In genomic region chr9:74887041-74887980, GRCh38 we compare ENCODE assay signal across 8 cellular contexts. TPM values are rescaled to one million over a fixed set of nuclear protein-coding genes. Genes with fewer than 3 reads are reported as not detected.
DNase-seq lines count a peak whose midpoint lies in the region; TF ChIP-seq lines count a peak whose summit lies in the region.

A gene with protein sequence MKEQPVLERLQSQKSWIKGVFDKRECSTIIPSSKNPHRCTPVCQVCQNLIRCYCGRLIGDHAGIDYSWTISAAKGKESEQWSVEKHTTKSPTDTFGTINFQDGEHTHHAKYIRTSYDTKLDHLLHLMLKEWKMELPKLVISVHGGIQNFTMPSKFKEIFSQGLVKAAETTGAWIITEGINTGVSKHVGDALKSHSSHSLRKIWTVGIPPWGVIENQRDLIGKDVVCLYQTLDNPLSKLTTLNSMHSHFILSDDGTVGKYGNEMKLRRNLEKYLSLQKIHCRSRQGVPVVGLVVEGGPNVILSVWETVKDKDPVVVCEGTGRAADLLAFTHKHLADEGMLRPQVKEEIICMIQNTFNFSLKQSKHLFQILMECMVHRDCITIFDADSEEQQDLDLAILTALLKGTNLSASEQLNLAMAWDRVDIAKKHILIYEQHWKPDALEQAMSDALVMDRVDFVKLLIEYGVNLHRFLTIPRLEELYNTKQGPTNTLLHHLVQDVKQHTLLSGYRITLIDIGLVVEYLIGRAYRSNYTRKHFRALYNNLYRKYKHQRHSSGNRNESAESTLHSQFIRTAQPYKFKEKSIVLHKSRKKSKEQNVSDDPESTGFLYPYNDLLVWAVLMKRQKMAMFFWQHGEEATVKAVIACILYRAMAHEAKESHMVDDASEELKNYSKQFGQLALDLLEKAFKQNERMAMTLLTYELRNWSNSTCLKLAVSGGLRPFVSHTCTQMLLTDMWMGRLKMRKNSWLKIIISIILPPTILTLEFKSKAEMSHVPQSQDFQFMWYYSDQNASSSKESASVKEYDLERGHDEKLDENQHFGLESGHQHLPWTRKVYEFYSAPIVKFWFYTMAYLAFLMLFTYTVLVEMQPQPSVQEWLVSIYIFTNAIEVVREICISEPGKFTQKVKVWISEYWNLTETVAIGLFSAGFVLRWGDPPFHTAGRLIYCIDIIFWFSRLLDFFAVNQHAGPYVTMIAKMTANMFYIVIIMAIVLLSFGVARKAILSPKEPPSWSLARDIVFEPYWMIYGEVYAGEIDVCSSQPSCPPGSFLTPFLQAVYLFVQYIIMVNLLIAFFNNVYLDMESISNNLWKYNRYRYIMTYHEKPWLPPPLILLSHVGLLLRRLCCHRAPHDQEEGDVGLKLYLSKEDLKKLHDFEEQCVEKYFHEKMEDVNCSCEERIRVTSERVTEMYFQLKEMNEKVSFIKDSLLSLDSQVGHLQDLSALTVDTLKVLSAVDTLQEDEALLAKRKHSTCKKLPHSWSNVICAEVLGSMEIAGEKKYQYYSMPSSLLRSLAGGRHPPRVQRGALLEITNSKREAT (N-terminal part only) (minus strand): TSS chr9:74887921. CDS start chr9:74887856, 65 bp downstream.

- peak within 1 kb of the TSS; percentile 71 for H2AFZ ChIP-seq in fibroblast of lung (ENCODE audit: low read length)

- no peaks in the 10 kb centered on the region for H3K79me2 ChIP-seq in fibroblast of lung (ENCODE audit: control insufficient read depth, insufficient read depth, low read length)

- no peaks in the 10 kb centered on the region for H3K27me3 ChIP-seq in fibroblast of lung (ENCODE audit: control insufficient read depth, insufficient read depth, low read length)

- peak within 1 kb of the TSS; percentile 84 to 92 for H3K4me3 Mint-ChIP-seq in CD14-positive monocyte

- no peak within 1 kb of the TSS for H3K27ac ChIP-seq in fibroblast of lung (ENCODE audit: insufficient read depth, low read length)

- H3K27me3 Mint-ChIP-seq in CD14-positive monocyte (ENCODE audit: low read depth in 3 of 3): peaks cover 22 to 37% (median 23%) of the 10 kb centered on the region in 3 donors

- peaks cover 0 to 8% (median 5%) of the 10 kb centered on the region in 7 donors for H3K9me3 Mint-ChIP-seq in CD14-positive monocyte

- no peaks in the 10 kb centered on the region for H3K36me3 ChIP-seq in fibroblast of lung (ENCODE audit: control insufficient read depth, insufficient read depth, low read length)

- no peaks in the 10 kb centered on the region for H4K20me1 ChIP-seq in fibroblast of lung (ENCODE audit: control insufficient read depth, extremely low read depth, insufficient read depth, low read length)

- intact Hi-C loops in CD14-positive monocyte (cut with micrococcal nuclease): no loop called here

- peaks cover 23% of the 10 kb centered on the region for H3K4me1 Mint-ChIP-seq in CD14-positive monocyte

- H3K9me3 ChIP-seq in fibroblast of lung (ENCODE audit: control insufficient read depth, insufficient read depth, low read depth, low read length): no peaks in the 10 kb centered on the region

- H3K4me1 ChIP-seq in fibroblast of lung (ENCODE audit: control insufficient read depth, extremely low read depth, insufficient read depth, low read length): no peaks in the 10 kb centered on the region

- H3K4me3 ChIP-seq in HFF-Myc (replicated peaks; ENCODE audit: low read depth, low read length): peak within 1 kb of the TSS; percentile 54
- H3K4me3 ChIP-seq in fibroblast of lung (replicated peaks in 1 of 4; ENCODE audit: control extremely low read depth in 1 of 4, insufficient read depth in 1 of 4, low read depth in 3 of 4, low read length in 4 of 4): peak within 1 kb of the TSS; percentile 54 to 69 (median 61)

- DNase-seq in CD14-positive monocyte (ENCODE audit: low spot score): peak; percentile 65
- peak; percentile 32 for DNase-seq in HFF-Myc (ENCODE audit: extremely low read depth, low read depth)
- DNase-seq in NCI-H524 treated with DMSO at 0.1 percent for 48 hours (lab: John Stamatoyannopoulos, UW): peak; percentile 20
- peak; percentile 32 for DNase-seq in activated T-cell treated with anti-CD3 and anti-CD28 coated beads, Interleukin-2, amount 50 U/mL, for 1 hour
- DNase-seq in fibroblast of lung (ENCODE audit: low read depth in 2 of 2): peak; percentile 76 to 82
- DNase-seq in myocyte (ENCODE audit: low read depth): peak; percentile 49
- DNase-seq in stromal cell of bone marrow (ENCODE audit: low read depth): peak; percentile 29
- no peak for DNase-seq in COLO829 (ENCODE audit: low spot score)

- no peaks in the 10 kb centered on the region for H3K36me3 Mint-ChIP-seq in CD14-positive monocyte

- peak within 1 kb of the TSS; percentile 89 for H3K4me2 ChIP-seq in fibroblast of lung (ENCODE audit: extremely low read depth, insufficient read depth, low read length)

- peak within 1 kb of the TSS in 2 of 7 donors; percentile 13 to 58 for H3K27ac Mint-ChIP-seq in CD14-positive monocyte

- no peak for TF ChIP-seq CTCF in CD14-positive monocyte (IDR thresholded peaks at IDR 0.05)
- no peak for TF ChIP-seq CTCF in HFF-Myc (IDR thresholded peaks at IDR 0.05; ENCODE audit: low read depth, low read length, missing control alignments)
- no peak for TF ChIP-seq CTCF in fibroblast of lung (conservative IDR thresholded peaks at IDR 0.05 in 1 of 2, IDR thresholded peaks at IDR 0.05 in 1 of 2; ENCODE audit: low read depth in 1 of 2, low read length in 2 of 2)

- no peak within 1 kb of the TSS for H3K9ac ChIP-seq in fibroblast of lung (ENCODE audit: insufficient read depth, low read length)

RNA-seq across cellular contexts. Expression of the gene that starts here (rescaled TPM):
- not detected for polyA plus RNA-seq in CD14-positive monocyte
- under 0.01 TPM in 2 replicates for total RNA-seq in fibroblast of lung
- 0.01 and 0.02 TPM in 2 replicates for polyA plus RNA-seq in fibroblast of lung
- polyA plus RNA-seq in fibroblast of lung (2012): not detected in 2 replicates
- 0.43 TPM in 1 of 2 replicates, not detected in the other for polyA minus RNA-seq in fibroblast of lung (ENCODE audit: low replicate concordance)
- total RNA-seq in myocyte: not detected in 2 replicates
- polyA plus RNA-seq in myocyte (2012): not detected

Comparison
In these comparisons a context has a peak if more than half of its experiments do, and no peak if none do; other contexts are left out.
1. Peak in DNase-seq in CD14-positive monocyte; RNA of the gene not detected or under 1 TPM.
2. Peak in DNase-seq, H3K4me3 ChIP-seq and H3K4me2 ChIP-seq in fibroblast of lung; RNA of the gene not detected or under 1 TPM.
3. Peak in DNase-seq in myocyte; RNA of the gene not detected or under 1 TPM.